In the genomic region with DNA sequence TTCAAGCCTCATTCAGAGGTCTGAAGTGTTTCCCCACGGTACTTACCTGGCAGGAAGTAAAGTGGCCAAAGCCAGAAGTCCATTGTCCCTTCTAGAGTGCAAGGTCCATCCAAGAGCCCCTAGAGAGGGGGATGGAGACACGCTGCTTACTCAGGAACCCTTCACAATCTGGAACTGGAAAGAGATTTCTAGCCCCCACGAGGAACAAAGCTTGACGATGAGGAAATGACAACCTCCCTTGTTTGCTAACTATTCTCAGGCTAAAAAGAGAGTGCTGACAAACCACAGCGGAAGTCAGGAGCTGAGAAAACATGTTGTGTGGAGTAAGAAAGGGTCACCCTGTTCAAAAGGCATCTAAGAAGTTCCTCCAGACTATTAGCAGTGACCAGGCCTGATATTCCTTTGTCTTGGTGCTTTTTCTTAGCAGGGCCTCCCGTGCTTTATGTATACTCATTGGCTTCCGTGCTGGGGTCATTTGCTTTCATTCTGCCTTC, we compare ENCODE assay signal across 8 cellular contexts. TPM values are rescaled to one million over a fixed set of nuclear protein-coding genes. Genes with fewer than 3 reads are reported as not detected.
DNase-seq lines count a peak whose midpoint lies in the region; ATAC-seq and TF ChIP-seq lines count a peak whose summit lies in the region.

A gene with protein sequence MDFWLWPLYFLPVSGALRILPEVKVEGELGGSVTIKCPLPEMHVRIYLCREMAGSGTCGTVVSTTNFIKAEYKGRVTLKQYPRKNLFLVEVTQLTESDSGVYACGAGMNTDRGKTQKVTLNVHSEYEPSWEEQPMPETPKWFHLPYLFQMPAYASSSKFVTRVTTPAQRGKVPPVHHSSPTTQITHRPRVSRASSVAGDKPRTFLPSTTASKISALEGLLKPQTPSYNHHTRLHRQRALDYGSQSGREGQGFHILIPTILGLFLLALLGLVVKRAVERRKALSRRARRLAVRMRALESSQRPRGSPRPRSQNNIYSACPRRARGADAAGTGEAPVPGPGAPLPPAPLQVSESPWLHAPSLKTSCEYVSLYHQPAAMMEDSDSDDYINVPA (minus strand): TSS at position 170 of the 494 bp plus-strand sequence. CDS start 87 bp downstream, at position 83.

- POLR2A ChIA-PET in CD8-positive, alpha-beta memory T cell (lab: Charles Lee), result interaction anchor here (0.6 to 3.7 kb wide), 14 partner anchors 9 to 400 kb away, joined by 3 to 25 read pairs (median 5); a partner anchor contains a TSS

- no peaks in the 10 kb centered on the region for H3K9me3 Mint-ChIP-seq in CD8-positive, alpha-beta memory T cell

- CTCF ChIA-PET in CD8-positive, alpha-beta memory T cell (lab: Charles Lee), result interaction anchor here (0.7 to 3.5 kb wide), 9 partner anchors 9 to 309 kb away, joined by 3 to 74 read pairs (median 7); a partner anchor contains a TSS

- peaks cover 35 to 38% (median 37%) of the 10 kb centered on the region in 3 donors for H3K4me1 Mint-ChIP-seq in CD8-positive, alpha-beta memory T cell

- H3K27ac ChIP-seq in CD8-positive, alpha-beta memory T cell (ENCODE audit: low read depth, low read length), result peak within 1 kb of the TSS; percentile 71
- peak within 1 kb of the TSS; percentile 58 for H3K27ac ChIP-seq in lower lobe of right lung

- no peaks in the 10 kb centered on the region for H3K27me3 ChIP-seq in CD8-positive, alpha-beta memory T cell (ENCODE audit: insufficient read depth, low read length, poor library complexity, severe bottlenecking)
- no peaks in the 10 kb centered on the region for H3K27me3 ChIP-seq in lower lobe of right lung (ENCODE audit: low read depth)

- peak within 1 kb of the TSS in 1 of 8 donors; percentile 88 for H3K27ac Mint-ChIP-seq in CD8-positive, alpha-beta memory T cell

- no peak for TF ChIP-seq CTCF in lower lobe of right lung (IDR thresholded peaks at IDR 0.05)

- H3K27me3 Mint-ChIP-seq in CD8-positive, alpha-beta memory T cell, result no peaks in the 10 kb centered on the region

- H3K4me1 ChIP-seq in CD8-positive, alpha-beta memory T cell (ENCODE audit: insufficient read depth, low read length), result peaks cover 61% of the 10 kb centered on the region
- H3K4me1 ChIP-seq in lower lobe of right lung, result peaks cover 42% of the 10 kb centered on the region

- intact Hi-C loops in lower lobe of right lung (cut with DNase I), result no loop called here

- H3K36me3 ChIP-seq in CD8-positive, alpha-beta memory T cell (ENCODE audit: insufficient read depth, low read length), result peaks cover 6% of the 10 kb centered on the region
- no peaks in the 10 kb centered on the region for H3K36me3 ChIP-seq in lower lobe of right lung

- peak; percentile 23 for ATAC-seq in GM21529 (IDR thresholded peaks at IDR 0.05; ENCODE audit: unreplicated experiment)
- ATAC-seq in lower lobe of right lung, result peak; percentile 64 to 70
- ATAC-seq in GM18858 (IDR thresholded peaks at IDR 0.05; ENCODE audit: unreplicated experiment), result no peak

- DNase-seq in CD8-positive, alpha-beta memory T cell, result peak; percentile 22 to 84 (median 67)
- DNase-seq in T-helper 22 cell (ENCODE audit: low read depth) (peak; percentile 40), lower lobe of right lung (no peak), NCI-H446 (lab: John Stamatoyannopoulos, UW) (no peak), NCI-H526 treated with DMSO at 0.1 percent for 48 hours (lab: John Stamatoyannopoulos, UW) (no peak), NCI-H524 (lab: John Stamatoyannopoulos, UW) (no peak)

- H3K36me3 Mint-ChIP-seq in CD8-positive, alpha-beta memory T cell, result peaks cover 19 to 41% (median 20%) of the 10 kb centered on the region in 3 donors

- H3K4me3 Mint-ChIP-seq in CD8-positive, alpha-beta memory T cell, result no peak within 1 kb of the TSS

- H3K9me3 ChIP-seq in CD8-positive, alpha-beta memory T cell (ENCODE audit: low read length), result no peaks in the 10 kb centered on the region
- H3K9me3 ChIP-seq in lower lobe of right lung, result no peaks in the 10 kb centered on the region

- H3K4me3 ChIP-seq in CD8-positive, alpha-beta memory T cell (ENCODE audit: low read length), result peak within 1 kb of the TSS; percentile 81
- peak within 1 kb of the TSS; percentile 35 for H3K4me3 ChIP-seq in lower lobe of right lung

RNA-seq across cellular contexts. Expression of the gene that starts here (rescaled TPM):
- total RNA-seq in CD8-positive, alpha-beta memory T cell, result 10 to 100 TPM; 75.1 to 75.6 TPM
- polyA plus RNA-seq in CD8-positive, alpha-beta memory T cell, result 574 TPM
- total RNA-seq in lower lobe of right lung, result 6.8 TPM

Comparison
In these comparisons a context has a peak if more than half of its experiments do, and no peak if none do; other contexts are left out.
1. DNase-seq: peak in CD8-positive, alpha-beta memory T cell (5 of 5) and T-helper 22 cell (single experiment); none in lower lobe of right lung (single experiment), NCI-H446 (0 of 2), NCI-H526 treated with DMSO at 0.1 percent for 48 hours (single experiment) and NCI-H524 (0 of 2).